ENCODE assay signal across 16 cellular contexts in the genomic region with DNA sequence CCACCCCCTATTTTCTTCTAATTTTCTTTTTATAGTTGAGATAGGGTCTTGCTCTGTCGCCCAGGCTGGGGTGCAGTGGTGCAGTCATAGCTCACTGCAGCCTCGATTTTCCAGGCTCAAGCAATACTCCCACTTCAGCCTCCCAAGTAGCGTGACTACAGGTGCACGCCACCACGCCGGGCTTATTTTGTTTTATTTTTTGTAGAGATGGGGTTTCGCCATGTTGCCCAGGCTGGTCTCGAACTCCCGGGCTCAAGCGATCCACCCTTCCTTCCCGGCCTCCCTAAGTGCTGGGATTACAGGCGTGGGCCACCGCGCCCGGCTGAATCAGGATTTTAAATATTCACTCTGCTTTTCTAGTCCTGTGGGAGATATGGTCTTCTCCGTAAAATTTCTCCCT. TPM values are rescaled to one million over a fixed set of nuclear protein-coding genes. Genes with fewer than 3 reads are reported as not detected.
DNase-seq lines count a peak whose midpoint lies in the region; ATAC-seq, FAIRE-seq and TF ChIP-seq lines count a peak whose summit lies in the region.
"Had no signal": no experiment of that assay in that cellular context is flagged by ENCODE, and none has a peak within 500 bp of the region (broad histone marks: within the 10 kb centered on the region; RNA-seq: fewer than 3 reads in every experiment).

No MANE protein-coding gene starts in this region.

- 86% methylated on average over 16 of the region's 16 CpGs for WGBS in mammary epithelial cell (ENCODE audit: low coverage, missing lambda C conversion rate)

- in situ Hi-C loops in mammary epithelial cell (cut with MboI; ENCODE audit: low sequenced_read_pairs in 2 of 2), result no loop called here

- H3K9ac ChIP-seq in Loucy (ENCODE audit: low read depth, low read length, poor library complexity, severe bottlenecking) (no peak overlapping the region), mammary epithelial cell (ENCODE audit: insufficient read depth, low read length) (no peak overlapping the region), neural cell (ENCODE audit: low read length) (peak overlapping the region; percentile 98)

- H3K36me3 Mint-ChIP-seq in CD8-positive, alpha-beta T cell, result peaks cover 12% of the 10 kb centered on the region

- no TSS peak for BruUV-seq in mammary epithelial cell (replicated peaks; lab: Mats Ljungman, UMichigan)

- no peak for FAIRE-seq in H54 (lab: Jason Lieb, UNC)

- no peaks in the 10 kb centered on the region for H3K9me3 Mint-ChIP-seq in CD8-positive, alpha-beta T cell

- H3K4me1 ChIP-seq in CD8-positive, alpha-beta T cell (ENCODE audit: insufficient read depth, low read length), result peaks cover 4% of the 10 kb centered on the region
- H3K4me1 ChIP-seq in Loucy (ENCODE audit: insufficient read depth, low read length, poor library complexity, severe bottlenecking) (peaks cover 8% of the 10 kb centered on the region), mammary epithelial cell (ENCODE audit: insufficient read depth, low read length) (peaks cover 8% of the 10 kb centered on the region), ascending aorta (no peaks in the 10 kb centered on the region)
- H3K4me1 ChIP-seq: BE2C had no signal

- H3K79me2 ChIP-seq in Loucy (ENCODE audit: insufficient read depth, low read length), result no peaks in the 10 kb centered on the region
- H3K79me2 ChIP-seq in mammary epithelial cell (ENCODE audit: insufficient read depth, low read length), result peaks cover 4% of the 10 kb centered on the region
- H3K79me2 ChIP-seq in neural cell (replicated peaks; ENCODE audit: insufficient read depth, low read length), result peaks cover 18% of the 10 kb centered on the region

- intact Hi-C loops in CD8-positive, alpha-beta T cell (cut with DNase I, micrococcal nuclease), result loop anchor here (2.0 to 10.0 kb wide), 3 partner anchors 221 to 705 kb away; partner anchors contain the start of genes MTMR4 (in 1 of the 2), PTRH2 (in 1 of the 2) and VMP1 (in 1 of the 2)
- intact Hi-C loops in mammary epithelial cell (cut with micrococcal nuclease) (no loop called here), ascending aorta (cut with DNase I) (loop anchor here (10.0 kb wide), 1 partner anchor 695 kb away; no protein-coding TSS in a partner anchor)

- H4K20me1 ChIP-seq in Loucy (ENCODE audit: insufficient read depth, low read length, poor library complexity, severe bottlenecking) (no peaks in the 10 kb centered on the region), mammary epithelial cell (ENCODE audit: insufficient read depth, low read length) (no peaks in the 10 kb centered on the region), neural cell (ENCODE audit: insufficient read depth) (no peaks in the 10 kb centered on the region)

- peak overlapping the region; percentile 94; the same call in 1 of the 2 replicates for H2AFZ ChIP-seq in Loucy (ENCODE audit: low read length)
- H2AFZ ChIP-seq in mammary epithelial cell (ENCODE audit: low read depth, low read length), result peak overlapping the region; percentile 100
- no peak overlapping the region for H2AFZ ChIP-seq in neural cell (ENCODE audit: low read depth, low read length)

- no peaks in the 10 kb centered on the region for H3K36me3 ChIP-seq in CD8-positive, alpha-beta T cell (ENCODE audit: insufficient read depth, low read length)
- no peaks in the 10 kb centered on the region for H3K36me3 ChIP-seq in Loucy (ENCODE audit: insufficient read depth, low read length)
- peaks cover 2% of the 10 kb centered on the region for H3K36me3 ChIP-seq in mammary epithelial cell (ENCODE audit: insufficient read depth, low read length)
- H3K36me3 ChIP-seq in neural cell (ENCODE audit: insufficient read depth, low read length), result no peaks in the 10 kb centered on the region
- H3K36me3 ChIP-seq in ascending aorta, result peaks cover under 1 to 7% of the 10 kb centered on the region in 2 donors
- H3K36me3 ChIP-seq: BE2C had no signal

- H3F3A ChIP-seq in Loucy (ENCODE audit: low read depth) (no peaks in the 10 kb centered on the region), neural cell (ENCODE audit: insufficient read depth, low read length, poor library complexity, severe bottlenecking) (peaks cover 10% of the 10 kb centered on the region)

- peaks cover 13% of the 10 kb centered on the region for H3K4me1 Mint-ChIP-seq in CD8-positive, alpha-beta T cell (ENCODE audit: low read depth)

- CTCF ChIA-PET in CD8-positive, alpha-beta T cell (lab: Charles Lee), result interaction anchor here (1.3 kb wide), 1 partner anchor 113 kb away, joined by 3 read pairs; no protein-coding TSS in a partner anchor
- CTCF ChIA-PET in mammary epithelial cell (lab: Charles Lee; ENCODE audit: low non-redundant PET), result no interaction called here

- no peak overlapping the region for H3K27ac ChIP-seq in CD8-positive, alpha-beta T cell (ENCODE audit: low read depth, low read length)
- H3K27ac ChIP-seq in mammary epithelial cell (ENCODE audit: insufficient read depth, low read depth, low read length) (no peak overlapping the region), neural cell (ENCODE audit: low read length) (peak overlapping the region; percentile 99), ascending aorta (no peak overlapping the region)
- H3K27ac ChIP-seq: SJSA1 had no signal

- H3K27me3 Mint-ChIP-seq in CD8-positive, alpha-beta T cell (ENCODE audit: low read depth), result no peaks in the 10 kb centered on the region

- TF ChIP-seq RAD21 in neural cell (conservative IDR thresholded peaks at IDR 0.05), result no peak

- no peak for ATAC-seq in CD8-positive, alpha-beta T cell

- no peak overlapping the region for H3K4me3 ChIP-seq in CD8-positive, alpha-beta T cell (ENCODE audit: low read depth, low read length)
- H3K4me3 ChIP-seq in Loucy (ENCODE audit: low read length, poor library complexity, severe bottlenecking) (no peak overlapping the region), mammary epithelial cell (replicated peaks in 1 of 3; ENCODE audit: insufficient read depth in 1 of 3, low read depth in 2 of 3, low read length in 3 of 3) (no peak overlapping the region), neural cell (ENCODE audit: low read length) (no peak overlapping the region), ascending aorta (peak overlapping the region in 1 of 2 donors; percentile 84)

- peak overlapping the region; percentile 98 for H3K4me3 Mint-ChIP-seq in CD8-positive, alpha-beta T cell

- dilution Hi-C loops in mammary epithelial cell (cut with HindIII; ENCODE audit: low sequenced_read_pairs), result no loop called here

- DNase-seq in CD8-positive, alpha-beta T cell, result no peak
- DNase-seq in mammary epithelial cell, result no peak
- no peak for DNase-seq in NCI-H2107 treated with DMSO at 0.1 percent for 48 hours (lab: John Stamatoyannopoulos, UW; ENCODE audit: unreplicated experiment)
- DNase-seq in ascending aorta (ENCODE audit: low spot score in 2 of 2), result no peak
- no peak for DNase-seq in H54 (ENCODE audit: insufficient read length, low spot score)
- DNase-seq in NCI-H1930 (lab: John Stamatoyannopoulos, UW), result no peak
- DNase-seq: aorta, BE2C, cortex of kidney, head of caudate nucleus, NCI-H1048, NCI-H2171, tibial artery had no signal

- H3K9me3 ChIP-seq in CD8-positive, alpha-beta T cell (ENCODE audit: low read length), result no peaks in the 10 kb centered on the region
- H3K9me3 ChIP-seq in Loucy (ENCODE audit: insufficient read depth, low read depth, low read length) (no peaks in the 10 kb centered on the region), mammary epithelial cell (replicated peaks; ENCODE audit: insufficient read depth, low read length) (no peaks in the 10 kb centered on the region), neural cell (ENCODE audit: low read length) (no peaks in the 10 kb centered on the region), ascending aorta (no peaks in the 10 kb centered on the region)
- H3K9me3 ChIP-seq: BE2C, SJSA1, tibial artery had no signal

- H3K4me2 ChIP-seq in Loucy (ENCODE audit: low read depth, low read length, poor library complexity, severe bottlenecking), result peak overlapping the region; percentile 87
- no peak overlapping the region for H3K4me2 ChIP-seq in mammary epithelial cell (ENCODE audit: insufficient read depth, low read depth, low read length)
- H3K4me2 ChIP-seq in neural cell (ENCODE audit: low read length), result no peak overlapping the region

- TF ChIP-seq CTCF in CD8-positive, alpha-beta T cell (IDR thresholded peaks at IDR 0.05), result no peak
- TF ChIP-seq CTCF in Loucy (conservative IDR thresholded peaks at IDR 0.05; ENCODE audit: low read length) (no peak), mammary epithelial cell (conservative IDR thresholded peaks at IDR 0.05 in 1 of 2, IDR thresholded peaks at IDR 0.05 in 1 of 2; ENCODE audit: extremely low read depth in 1 of 2, insufficient read depth in 1 of 2, low read depth in 1 of 2, low read length in 2 of 2) (no peak), neural cell (IDR thresholded peaks at IDR 0.05; ENCODE audit: poor library complexity, severe bottlenecking) (no peak), ascending aorta (IDR thresholded peaks at IDR 0.05) (no peak)

- POLR2A ChIA-PET in CD8-positive, alpha-beta T cell (lab: Charles Lee), result interaction anchor here (0.6 to 2.2 kb wide), 3 partner anchors 9 to 65 kb away, joined by 3 to 23 read pairs (median 4); partner anchors contain the start of gene SMG8

- H3K9me2 ChIP-seq in Loucy (replicated peaks; ENCODE audit: low read depth, low read length) (no peaks in the 10 kb centered on the region), neural cell (ENCODE audit: insufficient read depth, low read length) (no peaks in the 10 kb centered on the region)

- TF ChIP-seq POLR2A in H54 (IDR thresholded peaks at IDR 0.05; ENCODE audit: low read depth, low read length), result no peak

- no peak overlapping the region for H3K27ac Mint-ChIP-seq in CD8-positive, alpha-beta T cell

- H3K27me3 ChIP-seq in CD8-positive, alpha-beta T cell (ENCODE audit: insufficient read depth, low read length), result no peaks in the 10 kb centered on the region
- H3K27me3 ChIP-seq in Loucy (ENCODE audit: insufficient read depth, low read length, poor library complexity, severe bottlenecking) (no peaks in the 10 kb centered on the region), mammary epithelial cell (ENCODE audit: insufficient read depth, low read length) (no peaks in the 10 kb centered on the region), neural cell (ENCODE audit: insufficient read depth, low read depth, low read length) (no peaks in the 10 kb centered on the region), ascending aorta (no peaks in the 10 kb centered on the region)
- H3K27me3 ChIP-seq: BE2C, SJSA1, tibial artery had no signal

- no peak for TF ChIP-seq EP300 in neural cell (conservative IDR thresholded peaks at IDR 0.05; ENCODE audit: poor library complexity, severe bottlenecking)

RNA-seq across cellular contexts. Expression of gene GDPD1, which starts 0.9 kb away (rescaled TPM):
- 1 to 10 TPM; 1.1 to 1.8 TPM for total RNA-seq in CD8-positive, alpha-beta T cell
- total RNA-seq in mammary epithelial cell (1 to 10 TPM; 1.9 to 2.8 TPM), ascending aorta (not detected)
- polyA plus RNA-seq in mammary epithelial cell (0.87 TPM), neural cell (31.8 and 40.1 TPM in 2 replicates)
- polyA minus RNA-seq in mammary epithelial cell (not detected), neural cell (73.2 and 75.7 TPM in 2 replicates)

RNA-seq across cellular contexts. Expression of gene SMG8, which starts 9.5 kb away (rescaled TPM):
- 10 to 100 TPM; 14.3 to 14.4 TPM for total RNA-seq in CD8-positive, alpha-beta T cell
- total RNA-seq in mammary epithelial cell (10 to 100 TPM; 15.8 to 24.0 TPM), ascending aorta (3.9 TPM)
- polyA plus RNA-seq in mammary epithelial cell (13.1 TPM), neural cell (16.5 and 24.0 TPM in 2 replicates)
- polyA minus RNA-seq in mammary epithelial cell (15.9 TPM), neural cell (44.3 and 55.5 TPM in 2 replicates)
